Comparison of ENCODE assay signal across 15 cellular contexts in the genomic region with DNA sequence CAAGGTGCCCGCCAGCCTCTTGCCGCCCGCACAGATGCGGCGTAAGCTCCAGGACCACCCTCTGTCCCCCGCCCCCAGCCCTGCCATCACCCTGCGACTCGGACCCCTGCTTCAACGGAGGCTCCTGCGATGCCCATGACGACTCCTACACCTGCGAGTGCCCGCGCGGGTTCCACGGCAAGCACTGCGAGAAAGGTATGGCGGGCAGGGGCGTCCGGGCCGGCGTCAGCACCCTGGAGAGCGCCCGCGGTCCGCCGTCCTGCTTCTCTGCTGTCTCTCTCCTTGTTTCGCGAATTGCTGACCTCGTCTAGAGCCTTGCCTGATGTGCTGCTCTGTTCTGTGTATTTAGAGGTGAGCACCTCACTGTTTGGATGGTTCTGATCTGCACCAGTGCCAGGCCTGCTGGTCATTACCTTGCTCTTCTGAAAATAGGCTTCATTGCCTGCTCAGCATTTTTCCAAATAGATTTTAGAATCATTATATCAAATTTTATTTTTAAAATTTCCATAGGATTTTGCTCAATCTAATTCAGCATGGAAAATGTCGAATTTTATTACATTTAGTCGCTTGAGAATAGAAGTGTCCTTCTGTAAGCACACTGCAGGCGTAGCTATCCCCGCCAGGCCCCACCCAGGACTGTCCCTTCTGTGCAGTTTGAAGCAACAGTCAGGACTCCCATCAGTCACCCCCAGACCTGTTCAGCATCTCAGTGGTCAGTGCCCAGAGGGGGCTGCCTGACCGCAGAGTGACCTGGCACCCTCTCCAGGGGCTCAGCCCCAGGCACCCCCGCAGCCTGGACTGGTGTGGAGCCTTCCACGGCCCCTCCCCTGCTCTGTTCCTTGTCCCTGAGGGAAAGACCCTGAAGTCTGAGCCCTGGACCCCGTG. TPM values are rescaled to one million over a fixed set of nuclear protein-coding genes. Genes with fewer than 3 reads are reported as not detected.
A peak's percentile ranks its signal among the peaks of the same experiment; 100 is the strongest.
DNase-seq lines count a peak whose midpoint lies in the region; ATAC-seq and TF ChIP-seq lines count a peak whose summit lies in the region.
"Had no signal": no experiment of that assay in that cellular context is flagged by ENCODE, and none has a peak within 500 bp of the region (broad histone marks: within the 10 kb centered on the region; RNA-seq: fewer than 3 reads in every experiment).

No MANE protein-coding gene starts in this region.

- H3K27me3 ChIP-seq in DND-41 (ENCODE audit: insufficient read depth, low read length, poor library complexity) (no peaks in the 10 kb centered on the region), heart left ventricle (no peaks in the 10 kb centered on the region), neural progenitor cell (peaks cover 26% of the 10 kb centered on the region)
- H3K27me3 ChIP-seq: SJSA1, tibial nerve had no signal

- DNase-seq in DND-41 (peak; percentile 7), T-helper 17 cell (peak in 1 of 3 donors; percentile 9), heart left ventricle (peak in 3 of 5 donors; percentile 12 to 48 (median 17)), neural progenitor cell (ENCODE audit: low spot score) (peak; percentile 78), DMS79 treated with DMSO at 0.1 percent for 48 hours (lab: John Stamatoyannopoulos, UW) (no peak)
- DNase-seq: activated CD8-positive, alpha-beta memory T cell treated with anti-CD3 and anti-CD28 coated beads, Interleukin-2, amount 50 U/mL, for 48 hours; mucosa of descending colon; NCI-H2171 treated with DMSO at 0.1 percent for 48 hours; psoas muscle had no signal

- ATAC-seq in DND-41 (ENCODE audit: insufficient read depth, low read depth) = no peak
- ATAC-seq in T-helper 17 cell = no peak
- ATAC-seq in heart left ventricle = peak in 1 of 4 donors; percentile 25
- ATAC-seq in HG02678 (IDR thresholded peaks at IDR 0.05; ENCODE audit: unreplicated experiment) = no peak
- ATAC-seq in GM19328 (IDR thresholded peaks at IDR 0.05; ENCODE audit: unreplicated experiment) = no peak
- ATAC-seq in GM21447 (IDR thresholded peaks at IDR 0.05; ENCODE audit: unreplicated experiment) = no peak
- ATAC-seq: mucosa of descending colon had no signal

- no peak overlapping the region for H3K27ac Mint-ChIP-seq in T-helper 17 cell
- H3K27ac Mint-ChIP-seq in neural progenitor cell = no peak overlapping the region

- H3K9ac ChIP-seq in DND-41 (ENCODE audit: low read depth, low read length) (no peak overlapping the region), neural progenitor cell (no peak overlapping the region)

- H3K4me2 ChIP-seq in DND-41 (ENCODE audit: insufficient read depth, low read length) = no peak overlapping the region
- H3K4me2 ChIP-seq in neural progenitor cell = no peak overlapping the region

- H3K4me1 Mint-ChIP-seq in T-helper 17 cell (peaks cover under 1% of the 10 kb centered on the region), neural progenitor cell (no peaks in the 10 kb centered on the region)

- peaks cover 6% of the 10 kb centered on the region for H3K9me3 Mint-ChIP-seq in neural progenitor cell

- H3K36me3 ChIP-seq in DND-41 (ENCODE audit: insufficient read depth, low read length) = no peaks in the 10 kb centered on the region
- H3K36me3 ChIP-seq in heart left ventricle = peaks cover 0 to 43% (median 4%) of the 10 kb centered on the region in 9 donors
- H3K36me3 ChIP-seq in neural progenitor cell = no peaks in the 10 kb centered on the region

- H2AFZ ChIP-seq in DND-41 (ENCODE audit: low read depth, low read length) (no peak overlapping the region), neural progenitor cell (replicated peaks) (no peak overlapping the region)

- H3F3A ChIP-seq in neural progenitor cell (ENCODE audit: low read depth) = no peaks in the 10 kb centered on the region

- peak overlapping the region; percentile 33 for H3K4me3 Mint-ChIP-seq in T-helper 17 cell
- no peak overlapping the region for H3K4me3 Mint-ChIP-seq in neural progenitor cell

- H3K4me3 ChIP-seq in DND-41 (ENCODE audit: low read depth in 1 of 2, low read length in 2 of 2) (no peak overlapping the region), heart left ventricle (no peak overlapping the region), neural progenitor cell (no peak overlapping the region)
- H3K4me3 ChIP-seq: coronary artery, mucosa of descending colon, psoas muscle, SJSA1, tibial nerve had no signal

- H3K4me1 ChIP-seq in DND-41 (ENCODE audit: insufficient read depth, low read length) (no peaks in the 10 kb centered on the region), heart left ventricle (no peaks in the 10 kb centered on the region), neural progenitor cell (no peaks in the 10 kb centered on the region)
- H3K4me1 ChIP-seq: psoas muscle, tibial nerve had no signal

- H3K27me3 Mint-ChIP-seq in T-helper 17 cell (no peaks in the 10 kb centered on the region), neural progenitor cell (ENCODE audit: insufficient read depth, low read depth) (peaks cover 17% of the 10 kb centered on the region)

- peaks cover 5% of the 10 kb centered on the region; the same call in 1 of the 2 replicates for H4K20me1 ChIP-seq in DND-41 (ENCODE audit: insufficient read depth, low read length)
- peaks cover 25% of the 10 kb centered on the region for H4K20me1 ChIP-seq in neural progenitor cell (ENCODE audit: low read depth)

- H3K9me3 ChIP-seq in DND-41 (ENCODE audit: insufficient read depth, low read length, severe bottlenecking) (no peaks in the 10 kb centered on the region), T-helper 17 cell (ENCODE audit: control insufficient read depth, low read length, poor library complexity, severe bottlenecking) (no peaks in the 10 kb centered on the region), heart left ventricle (peaks cover 0 to 9% (median under 1%) of the 10 kb centered on the region in 12 donors), neural progenitor cell (ENCODE audit: low read depth) (no peaks in the 10 kb centered on the region)
- H3K9me3 ChIP-seq: psoas muscle had no signal

- H3K79me2 ChIP-seq in DND-41 (ENCODE audit: insufficient read depth, low read length) (no peaks in the 10 kb centered on the region), neural progenitor cell (ENCODE audit: low read depth) (no peaks in the 10 kb centered on the region)

- intact Hi-C loops in heart left ventricle (cut with DNase I) = no loop called here

- H3K36me3 Mint-ChIP-seq in T-helper 17 cell (ENCODE audit: low read depth) = peaks cover 2% of the 10 kb centered on the region
- H3K36me3 Mint-ChIP-seq in neural progenitor cell = no peaks in the 10 kb centered on the region

- TF ChIP-seq CTCF in DND-41 (IDR thresholded peaks at IDR 0.05; ENCODE audit: borderline replicate concordance, extremely low read depth, low read length, poor library complexity, severe bottlenecking) (no peak), heart left ventricle (IDR thresholded peaks at IDR 0.05) (no peak), neural progenitor cell (IDR thresholded peaks at IDR 0.05) (no peak)

- 45 to 62% (median 56%) methylated on average over 23 to 38 of the region's 38 CpGs for WGBS in heart left ventricle, 4 donors

- H3K27ac ChIP-seq in DND-41 (ENCODE audit: low read length) (no peak overlapping the region), heart left ventricle (no peak overlapping the region), neural progenitor cell (no peak overlapping the region)
- H3K27ac ChIP-seq: coronary artery, psoas muscle, SJSA1, tibial nerve had no signal

- no peak for TF ChIP-seq POLR2A in heart left ventricle (IDR thresholded peaks at IDR 0.05)

RNA-seq across cellular contexts. Expression of gene SNED1, which starts 51.6 kb away (rescaled TPM):
- total RNA-seq in T-helper 17 cell (10 to 100 TPM; 42.0 to 72.1 TPM), heart left ventricle (10 to 100 TPM in 2 of 9 donors, 1 to 10 TPM in 7; 3.1 to 14.7 (median 5.6) TPM), neural progenitor cell (ENCODE audit: low replicate concordance) (0.11 and 0.31 TPM in 2 replicates)
- polyA plus RNA-seq in heart left ventricle = 1 to 10 TPM; 4.2 to 4.3 TPM

RNA-seq across cellular contexts. Expression of gene MTERF4, which starts 52.1 kb away (rescaled TPM):
- total RNA-seq in T-helper 17 cell (10 to 100 TPM; 66.7 to 82.9 TPM), heart left ventricle (10 to 100 TPM; 16.4 to 29.1 (median 22.3) TPM), neural progenitor cell (ENCODE audit: low replicate concordance) (42.2 and 58.1 TPM in 2 replicates)
- polyA plus RNA-seq in heart left ventricle = 10 to 100 TPM; 23.0 to 28.7 TPM
